ENCODE assay signal across 3 cellular contexts in genomic region chr16:24856871-24857270, GRCh38. TPM values are rescaled to one million over a fixed set of nuclear protein-coding genes. Genes with fewer than 3 reads are reported as not detected.
"Had no signal": no experiment of that assay in that cellular context is flagged by ENCODE, and none has a peak within 500 bp of the region (broad histone marks: within the 10 kb centered on the region; RNA-seq: fewer than 3 reads in every experiment).

No MANE protein-coding gene starts in this region.

RNA-seq across cellular contexts. Expression of gene SLC5A11, which starts 11.1 kb away (rescaled TPM):
- total RNA-seq: GM23248, H7 had no signal
- polyA plus RNA-seq: GM23248, GM23338 had no signal
